33 cellular contexts compared by ENCODE assay signal in genomic region chr6:163218361-163218894, GRCh38.
"Had no signal": no experiment of that assay in that cellular context is flagged by ENCODE, and none has a peak within 500 bp of the region (broad histone marks: within the 10 kb centered on the region; RNA-seq: fewer than 3 reads in every experiment).

No MANE protein-coding gene starts in this region.

- H3K27ac Mint-ChIP-seq: activated B cell treated with CpG ODN at 0.5 μM for 24 hours; activated CD4-positive, alpha-beta memory T cell treated with anti-CD3 and anti-CD28 coated beads, Interleukin-2, amount 10 ng/mL, durations not matched to agents 7 days and 5 days; activated CD8-positive, alpha-beta memory T cell treated with anti-CD3 and anti-CD28 coated beads, Interleukin-2, amount 10 ng/mL, durations not matched to agents 7 days and 5 days; activated naive CD4-positive, alpha-beta T cell treated with anti-CD3 and anti-CD28 coated beads, Interleukin-2, amount 10 ng/mL, durations not matched to agents 7 days and 5 days; activated naive CD8-positive, alpha-beta T cell; activated naive CD8-positive, alpha-beta T cell treated with anti-CD3 and anti-CD28 coated beads, Interleukin-2, amount 50 U/mL, for 24 hours had no signal

- H3K4me3 ChIP-seq: Peyer's patch had no signal

- H3K4me3 Mint-ChIP-seq: activated B cell treated with CpG ODN at 0.5 μM for 24 hours; activated CD4-positive, alpha-beta memory T cell treated with anti-CD3 and anti-CD28 coated beads, Interleukin-2, amount 10 ng/mL, durations not matched to agents 7 days and 5 days; activated CD8-positive, alpha-beta memory T cell treated with anti-CD3 and anti-CD28 coated beads, Interleukin-2, amount 10 ng/mL, durations not matched to agents 7 days and 5 days; activated naive CD4-positive, alpha-beta T cell treated with anti-CD3 and anti-CD28 coated beads, Interleukin-2, amount 10 ng/mL, durations not matched to agents 7 days and 5 days; activated naive CD8-positive, alpha-beta T cell; activated naive CD8-positive, alpha-beta T cell treated with anti-CD3 and anti-CD28 coated beads, Interleukin-2, amount 50 U/mL, for 24 hours; central memory CD8-positive, alpha-beta T cell had no signal

- H3K9me3 Mint-ChIP-seq: activated B cell treated with CpG ODN at 0.5 μM for 24 hours; activated CD4-positive, alpha-beta memory T cell treated with anti-CD3 and anti-CD28 coated beads, Interleukin-2, amount 10 ng/mL, durations not matched to agents 7 days and 5 days; activated naive CD4-positive, alpha-beta T cell treated with anti-CD3 and anti-CD28 coated beads, Interleukin-2, amount 10 ng/mL, durations not matched to agents 7 days and 5 days; central memory CD8-positive, alpha-beta T cell had no signal

- ATAC-seq: activated CD8-positive, alpha-beta memory T cell treated with anti-CD3 and anti-CD28 coated beads, Interleukin-2, amount 10 ng/mL, durations not matched to agents 7 days and 5 days; activated naive CD8-positive, alpha-beta T cell treated with anti-CD3 and anti-CD28 coated beads, Interleukin-2, amount 50 U/mL, for 24 hours; PC-3 had no signal

- H3K27me3 ChIP-seq: brain microvascular endothelial cell, Peyer's patch had no signal

- DNase-seq: activated B cell treated with CpG ODN at 0.5 μM for 24 hours; activated CD4-positive, alpha-beta memory T cell treated with anti-CD3 and anti-CD28 coated beads, Interleukin-2, amount 10 ng/mL, durations not matched to agents 7 days and 5 days; activated CD4-positive, alpha-beta T cell treated with anti-CD3 and anti-CD28 coated beads for 4 hours; activated CD4-positive, CD25-positive, alpha-beta regulatory T cell treated with anti-CD3 and anti-CD28 coated beads, Interleukin-2, amount 50 U/mL, for 72 hours; activated CD8-positive, alpha-beta memory T cell treated with anti-CD3 and anti-CD28 coated beads for 24 hours; activated CD8-positive, alpha-beta memory T cell treated with anti-CD3 and anti-CD28 coated beads, Interleukin-2, amount 10 ng/mL, durations not matched to agents 7 days and 5 days; activated CD8-positive, alpha-beta memory T cell treated with anti-CD3 and anti-CD28 coated beads, Interleukin-2, amount 50 U/mL, for 48 hours; activated effector memory CD4-positive, alpha-beta T cell treated with Interleukin-2 at 50 U/mL for 16 hours; activated naive CD4-positive, alpha-beta T cell treated with anti-CD3 and anti-CD28 coated beads, Interleukin-2, amount 10 ng/mL, durations not matched to agents 7 days and 5 days; activated naive CD8-positive, alpha-beta T cell treated with anti-CD3 and anti-CD28 coated beads, Interleukin-2, amount 50 U/mL, for 24 hours; activated T-cell treated with anti-CD3 and anti-CD28 coated beads, Interleukin-2, amount 50 U/mL, for 48 hours; aorta; brain microvascular endothelial cell; MM.1S; MV-4-11; NCI-H1092; NCI-H1436 treated with DMSO at 0.1 percent for 48 hours; NCI-H187 treated with DMSO at 0.1 percent for 48 hours; NCI-H2081 treated with DMSO at 0.1 percent for 48 hours; NCI-H510A; NCI-H748 treated with DMSO at 0.1 percent for 48 hours; NK-92 treated with Interleukin-12 subunit alpha and Interleukin-12 subunit beta, amount 100 ng/mL, for 24 hours; PC-3; Peyer's patch; RPMI8226; SW 1271; T-helper 1 cell; T-helper 2 cell; T-helper 9 cell had no signal

- H3K36me3 ChIP-seq: brain microvascular endothelial cell, Peyer's patch had no signal

- H3K27me3 Mint-ChIP-seq: activated CD4-positive, alpha-beta memory T cell treated with anti-CD3 and anti-CD28 coated beads, Interleukin-2, amount 10 ng/mL, durations not matched to agents 7 days and 5 days; activated CD8-positive, alpha-beta memory T cell treated with anti-CD3 and anti-CD28 coated beads, Interleukin-2, amount 10 ng/mL, durations not matched to agents 7 days and 5 days; activated naive CD4-positive, alpha-beta T cell treated with anti-CD3 and anti-CD28 coated beads, Interleukin-2, amount 10 ng/mL, durations not matched to agents 7 days and 5 days had no signal

- H3K4me1 ChIP-seq: Peyer's patch had no signal

- H3K36me3 Mint-ChIP-seq: activated CD8-positive, alpha-beta memory T cell treated with anti-CD3 and anti-CD28 coated beads, Interleukin-2, amount 10 ng/mL, durations not matched to agents 7 days and 5 days; activated naive CD4-positive, alpha-beta T cell treated with anti-CD3 and anti-CD28 coated beads, Interleukin-2, amount 10 ng/mL, durations not matched to agents 7 days and 5 days; activated naive CD8-positive, alpha-beta T cell had no signal

- H3K27ac ChIP-seq: brain microvascular endothelial cell, KMS-11, Peyer's patch, VCaP had no signal

- H3K4me1 Mint-ChIP-seq: activated B cell treated with CpG ODN at 0.5 μM for 24 hours; activated CD4-positive, alpha-beta memory T cell treated with anti-CD3 and anti-CD28 coated beads, Interleukin-2, amount 10 ng/mL, durations not matched to agents 7 days and 5 days; activated CD8-positive, alpha-beta memory T cell treated with anti-CD3 and anti-CD28 coated beads, Interleukin-2, amount 10 ng/mL, durations not matched to agents 7 days and 5 days; activated naive CD4-positive, alpha-beta T cell treated with anti-CD3 and anti-CD28 coated beads, Interleukin-2, amount 10 ng/mL, durations not matched to agents 7 days and 5 days; activated naive CD8-positive, alpha-beta T cell treated with anti-CD3 and anti-CD28 coated beads, Interleukin-2, amount 50 U/mL, for 24 hours; central memory CD8-positive, alpha-beta T cell had no signal

- H3K9me3 ChIP-seq: Peyer's patch had no signal
